17 cellular contexts compared by ENCODE assay signal in the genomic region with DNA sequence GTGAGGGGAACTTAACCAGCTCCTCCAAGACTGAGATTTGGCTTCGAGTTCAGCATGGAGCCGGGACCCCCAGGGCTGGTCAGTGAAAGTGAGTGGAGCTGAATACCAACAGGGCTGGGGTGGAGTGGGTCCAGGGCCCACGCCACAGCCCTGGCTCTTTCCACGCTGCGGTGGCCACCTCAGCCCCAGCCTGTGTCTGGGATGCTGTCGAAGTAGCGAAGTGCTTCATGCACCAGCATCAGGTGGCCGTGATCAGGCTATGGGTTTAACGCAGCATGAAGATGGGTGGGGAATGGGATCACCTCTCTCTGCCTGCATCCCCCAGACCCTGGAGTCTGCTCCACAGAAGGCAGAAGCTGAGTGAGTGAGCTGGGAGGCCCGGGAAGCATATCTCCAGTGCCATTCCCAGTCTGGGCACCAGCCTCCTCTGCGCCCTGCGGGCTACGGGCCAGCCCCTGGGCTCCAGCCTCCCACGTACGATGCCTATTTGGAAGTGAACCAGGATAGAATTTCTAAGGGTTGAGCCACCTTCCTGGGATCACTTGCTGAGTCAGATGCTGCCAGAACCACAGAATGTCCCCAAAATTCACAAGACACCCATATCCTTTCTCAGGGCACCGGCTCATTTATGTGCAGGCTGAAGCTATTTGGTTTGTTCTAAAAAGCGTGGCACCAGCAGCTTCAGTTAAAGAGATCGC.
DNase-seq lines count a peak whose midpoint lies in the region; ATAC-seq, FAIRE-seq and TF ChIP-seq lines count a peak whose summit lies in the region.
"Had no signal": no experiment of that assay in that cellular context is flagged by ENCODE, and none has a peak within 500 bp of the region (broad histone marks: within the 10 kb centered on the region; RNA-seq: fewer than 3 reads in every experiment).

No MANE protein-coding gene starts in this region.

- H3K9me3 Mint-ChIP-seq in brain, result peaks cover 29 to 36% (median 35%) of the 10 kb centered on the region in 5 experiments

- ATAC-seq in thoracic aorta (ENCODE audit: insufficient number of reproducible peaks, low FRiP score, low read depth), result peak; percentile 79
- ATAC-seq in GM18861 (IDR thresholded peaks at IDR 0.05; ENCODE audit: unreplicated experiment), result no peak
- ATAC-seq: heart left ventricle, upper lobe of right lung had no signal

- H3K36me3 Mint-ChIP-seq in brain, result no peaks in the 10 kb centered on the region

- TF ChIP-seq POLR2A in GM12891 (IDR thresholded peaks at IDR 0.05; ENCODE audit: low read depth, low read length), result no peak
- no peak for TF ChIP-seq POLR2A in esophagus muscularis mucosa (IDR thresholded peaks at IDR 0.05; ENCODE audit: low read depth)

- peak overlapping the region; percentile 42 for H2AK5ac ChIP-seq in mesenchymal stem cell (ENCODE audit: low read length, severe bottlenecking)

- no peak overlapping the region for H4K91ac ChIP-seq in mesenchymal stem cell (ENCODE audit: low read length)

- no peak for TF ChIP-seq EP300 in esophagus muscularis mucosa (IDR thresholded peaks at IDR 0.05)

- no peak overlapping the region for H3K4me2 ChIP-seq in mesenchymal stem cell (ENCODE audit: low read length, poor library complexity, severe bottlenecking)

- H3K9ac ChIP-seq in mesenchymal stem cell (ENCODE audit: low read length), result no peak overlapping the region

- H3K4me3 ChIP-seq in mesenchymal stem cell (ENCODE audit: insufficient read depth in 1 of 2, low read depth in 1 of 2, low read length in 2 of 2) (no peak overlapping the region), thoracic aorta (peak overlapping the region; percentile 1), esophagus muscularis mucosa (no peak overlapping the region)
- H3K4me3 ChIP-seq: heart left ventricle, upper lobe of right lung had no signal

- no peak overlapping the region for H3K23ac ChIP-seq in mesenchymal stem cell (ENCODE audit: low read length in 2 of 2)

- WGBS in mesenchymal stem cell, result 93% methylated on average over 17 of the region's 18 CpGs
- WGBS in esophagus muscularis mucosa, result 92% methylated on average over 3 of the region's 18 CpGs

- TF ChIP-seq CTCF in brain (conservative IDR thresholded peaks at IDR 0.05), result no peak
- TF ChIP-seq CTCF in thoracic aorta (IDR thresholded peaks at IDR 0.05), result no peak
- no peak for TF ChIP-seq CTCF in esophagus muscularis mucosa (IDR thresholded peaks at IDR 0.05)

- H3K36me3 ChIP-seq in mesenchymal stem cell (ENCODE audit: control insufficient read depth in 1 of 2, insufficient read depth in 2 of 2, low read depth in 1 of 2, low read length in 2 of 2), result no peaks in the 10 kb centered on the region
- H3K36me3 ChIP-seq in thoracic aorta, result no peaks in the 10 kb centered on the region
- no peaks in the 10 kb centered on the region for H3K36me3 ChIP-seq in esophagus muscularis mucosa
- H3K36me3 ChIP-seq: heart left ventricle, upper lobe of right lung had no signal

- peak overlapping the region in 4 of 5 experiments; percentile 57 to 99 (median 86) for H3K27ac Mint-ChIP-seq in brain
- H3K27ac Mint-ChIP-seq: activated naive CD4-positive, alpha-beta T cell treated with anti-CD3 and anti-CD28 coated beads for 36 hours had no signal

- H2BK120ac ChIP-seq in mesenchymal stem cell (ENCODE audit: low read depth, low read length), result no peak overlapping the region

- H3K4ac ChIP-seq in mesenchymal stem cell (ENCODE audit: low read depth in 1 of 2, low read length in 2 of 2), result no peak overlapping the region

- no peak overlapping the region for H4K8ac ChIP-seq in mesenchymal stem cell (ENCODE audit: low read length)

- H3K27me3 ChIP-seq in mesenchymal stem cell (ENCODE audit: control insufficient read depth in 1 of 2, insufficient read depth in 1 of 2, low read length in 2 of 2), result peaks cover 0 to 31% of the 10 kb centered on the region in 2 experiments
- H3K27me3 ChIP-seq in thoracic aorta (replicated peaks; ENCODE audit: insufficient read depth), result no peaks in the 10 kb centered on the region
- no peaks in the 10 kb centered on the region for H3K27me3 ChIP-seq in esophagus muscularis mucosa
- H3K27me3 ChIP-seq: upper lobe of right lung had no signal

- no peak overlapping the region for H2BK15ac ChIP-seq in mesenchymal stem cell (ENCODE audit: low read depth, poor library complexity, severe bottlenecking)

- H3K4me1 Mint-ChIP-seq in brain, result peaks cover 58% of the 10 kb centered on the region

- H3K9me3 ChIP-seq in mesenchymal stem cell (ENCODE audit: control insufficient read depth, low read length) (no peaks in the 10 kb centered on the region), thoracic aorta (no peaks in the 10 kb centered on the region), esophagus muscularis mucosa (no peaks in the 10 kb centered on the region)
- H3K9me3 ChIP-seq: upper lobe of right lung had no signal

- no peak overlapping the region for H2AFZ ChIP-seq in mesenchymal stem cell (ENCODE audit: low read depth, low read length)

- no peak overlapping the region for H3K14ac ChIP-seq in mesenchymal stem cell (ENCODE audit: low read length in 2 of 2)

- no peak overlapping the region for H3K18ac ChIP-seq in mesenchymal stem cell (ENCODE audit: low read depth in 1 of 2, low read length in 2 of 2)

- DNase-seq in activated CD4-positive, alpha-beta T cell treated with anti-CD3 and anti-CD28 coated beads for 48 hours, result peak; percentile 8
- no peak for DNase-seq in activated CD4-positive, alpha-beta T cell treated with anti-CD3 and anti-CD28 coated beads, Interleukin-2, amount 50 U/mL, for 1 hour
- DNase-seq in mesenchymal stem cell (no peak), thoracic aorta (ENCODE audit: low spot score) (peak; percentile 20), GM12891 (ENCODE audit: insufficient read length, low spot score) (no peak), esophagus muscularis mucosa (ENCODE audit: extremely low spot score) (no peak)
- DNase-seq: activated naive CD4-positive, alpha-beta T cell treated with anti-CD3 and anti-CD28 coated beads for 36 hours; GDM1; heart left ventricle; islet precursor cell; NCI-H1417; NCI-H446; stimulated activated CD4-positive, alpha-beta T cell treated with anti-CD3 and anti-CD28 coated beads, Interleukin-4, amount 100 ng/mL, for 1 hour; upper lobe of right lung had no signal

- peaks cover 5% of the 10 kb centered on the region for H3K27me3 Mint-ChIP-seq in brain

- no peak for FAIRE-seq in GM12891 (lab: Jason Lieb, UNC)
- FAIRE-seq: A204.1 had no signal

- H2BK5ac ChIP-seq in mesenchymal stem cell (ENCODE audit: low read depth, low read length, poor library complexity, severe bottlenecking), result no peak overlapping the region

- H3K27ac ChIP-seq in mesenchymal stem cell (ENCODE audit: low read length, poor library complexity, severe bottlenecking) (no peak overlapping the region), thoracic aorta (peak overlapping the region; percentile 66 to 80), esophagus muscularis mucosa (replicated peaks in 1 of 4) (no peak overlapping the region)
- H3K27ac ChIP-seq: heart left ventricle, upper lobe of right lung had no signal

- H3K79me1 ChIP-seq in mesenchymal stem cell (replicated peaks; ENCODE audit: low read length, poor library complexity, severe bottlenecking), result no peaks in the 10 kb centered on the region

- intact Hi-C loops in esophagus muscularis mucosa (cut with DNase I), result no loop called here

- no peak overlapping the region for H2BK12ac ChIP-seq in mesenchymal stem cell (ENCODE audit: low read length in 2 of 2)

- no peak overlapping the region for H3K4me3 Mint-ChIP-seq in brain
- H3K4me3 Mint-ChIP-seq: activated naive CD4-positive, alpha-beta T cell treated with anti-CD3 and anti-CD28 coated beads for 36 hours had no signal

- peaks cover 33% of the 10 kb centered on the region for H3K4me1 ChIP-seq in mesenchymal stem cell (ENCODE audit: control insufficient read depth, insufficient read depth, low read depth, low read length)
- H3K4me1 ChIP-seq in thoracic aorta (ENCODE audit: control insufficient read depth in 1 of 2, low read depth in 2 of 2), result peaks cover 27 to 58% of the 10 kb centered on the region in 2 donors
- peaks cover 0 to 30% (median 25%) of the 10 kb centered on the region in 4 donors for H3K4me1 ChIP-seq in esophagus muscularis mucosa
- H3K4me1 ChIP-seq: upper lobe of right lung had no signal

TF ChIP-seq in GM12891, 5 proteins besides CTCF, POLR2A, EP300 and RAD21:
- TF ChIP-seq POLR2AphosphoS5 (IDR thresholded peaks at IDR 0.05; ENCODE audit: low read depth, low read length) (no peak), PAX5 (IDR thresholded peaks at IDR 0.05; ENCODE audit: insufficient read depth, low read length, severe bottlenecking) (no peak), POU2F2 (IDR thresholded peaks at IDR 0.05; ENCODE audit: low read depth, low read length) (no peak), TAF1 (IDR thresholded peaks at IDR 0.05; ENCODE audit: low read depth, low read length) (no peak), SPI1 (IDR thresholded peaks at IDR 0.05; ENCODE audit: low read depth, low read length) (no peak)

Comparison
In these comparisons a context has a peak if more than half of its experiments do, and no peak if none do; other contexts are left out.
1. DNase-seq: peak in activated CD4-positive, alpha-beta T cell treated with anti-CD3 and anti-CD28 coated beads for 48 hours (single experiment) and thoracic aorta (single experiment); none in activated CD4-positive, alpha-beta T cell treated with anti-CD3 and anti-CD28 coated beads, Interleukin-2, amount 50 U/mL, for 1 hour (single experiment), mesenchymal stem cell (single experiment), GM12891 (single experiment) and esophagus muscularis mucosa (single experiment).
2. H3K27ac ChIP-seq: peak in thoracic aorta (2 of 2); none in mesenchymal stem cell (single experiment) and esophagus muscularis mucosa (0 of 4).